1 cellular context compared by ENCODE assay signal in the genomic region with DNA sequence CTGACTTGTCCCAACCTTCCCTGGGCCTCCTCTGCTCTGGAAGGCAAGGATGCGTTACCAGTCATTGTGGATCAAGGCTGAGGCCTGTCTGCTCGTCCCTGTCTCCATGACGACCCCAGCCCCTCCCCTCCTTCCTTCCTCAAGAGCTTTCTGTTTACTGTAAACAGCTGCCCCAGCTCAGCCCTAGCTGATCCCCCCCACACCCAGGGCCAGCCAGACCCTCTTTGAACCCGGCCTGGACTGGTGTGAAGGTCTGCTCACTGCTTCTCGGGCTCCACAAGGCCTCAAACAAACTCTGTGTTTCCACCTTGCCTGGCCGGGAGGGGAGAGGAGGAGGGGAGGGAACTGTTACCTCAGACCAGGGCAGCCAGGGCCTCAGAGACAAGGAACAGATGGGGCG.
TF ChIP-seq lines count a peak whose summit lies in the region.

No MANE protein-coding gene starts in this region.

TF ChIP-seq in H1, 55 proteins besides CTCF, POLR2A, EP300 and RAD21:
- TF ChIP-seq ASH2L (IDR thresholded peaks at IDR 0.05; ENCODE audit: low read length) (peak; percentile 35), TAF1 (IDR thresholded peaks at IDR 0.05; ENCODE audit: low read depth, low read length) (peak; percentile 38; the same call in 1 of the 2 replicates), SIRT6 (IDR thresholded peaks at IDR 0.05; ENCODE audit: low read length) (no peak), CBX5 (IDR thresholded peaks at IDR 0.05; ENCODE audit: low read depth, low read length) (no peak), POLR2AphosphoS5 (IDR thresholded peaks at IDR 0.05; ENCODE audit: low read depth, low read length) (no peak)
